Comparison of ENCODE assay signal across 11 cellular contexts in genomic region chr1:77513839-77514763, GRCh38.
DNase-seq lines count a peak whose midpoint lies in the region; TF ChIP-seq lines count a peak whose summit lies in the region.
"Had no signal": no experiment of that assay in that cellular context is flagged by ENCODE, and none has a peak within 500 bp of the region (broad histone marks: within the 10 kb centered on the region; RNA-seq: fewer than 3 reads in every experiment).

No MANE protein-coding gene starts in this region.

- H2AFZ ChIP-seq in neuron (ENCODE audit: low read depth, low read length) = peak overlapping the region; percentile 21

- H3K36me3 Mint-ChIP-seq in CD14-positive monocyte = peaks cover 4% of the 10 kb centered on the region in 2 donors
- H3K36me3 Mint-ChIP-seq: natural killer cell treated with Interleukin-12 subunit alpha and Interleukin-12 subunit beta and Interleukin-15 and Interleukin-18, amount 100 ng/mL, for 72 hours had no signal

- TF ChIP-seq CTCF in AG10803 (conservative IDR thresholded peaks at IDR 0.05; ENCODE audit: low read length) (no peak), fibroblast of the aortic adventitia (IDR thresholded peaks at IDR 0.05; ENCODE audit: insufficient read depth, low read length) (no peak), CD14-positive monocyte (IDR thresholded peaks at IDR 0.05) (no peak)

- H3K27ac ChIP-seq in SJSA1 = peak overlapping the region; percentile 98

- H3K27ac Mint-ChIP-seq in CD14-positive monocyte = peak overlapping the region in 1 of 7 donors; percentile 32
- H3K27ac Mint-ChIP-seq: activated naive CD8-positive, alpha-beta T cell treated with anti-CD3 and anti-CD28 coated beads, Interleukin-2, amount 50 U/mL, for 24 hours; natural killer cell treated with Interleukin-12 subunit alpha and Interleukin-12 subunit beta and Interleukin-15 and Interleukin-18, amount 100 ng/mL, for 72 hours had no signal

- H3K4me1 Mint-ChIP-seq in CD14-positive monocyte = peaks cover 29% of the 10 kb centered on the region
- H3K4me1 Mint-ChIP-seq: activated naive CD8-positive, alpha-beta T cell treated with anti-CD3 and anti-CD28 coated beads, Interleukin-2, amount 50 U/mL, for 24 hours had no signal

- H3K9me3 Mint-ChIP-seq in CD14-positive monocyte = peaks cover 7 to 11% (median 8%) of the 10 kb centered on the region in 7 donors
- H3K9me3 Mint-ChIP-seq: natural killer cell treated with Interleukin-12 subunit alpha and Interleukin-12 subunit beta and Interleukin-15 and Interleukin-18, amount 100 ng/mL, for 72 hours had no signal

- peaks cover 0 to 7% (median 2%) of the 10 kb centered on the region in 3 donors for H3K27me3 Mint-ChIP-seq in CD14-positive monocyte (ENCODE audit: low read depth in 3 of 3)
- H3K27me3 Mint-ChIP-seq: activated naive CD8-positive, alpha-beta T cell treated with anti-CD3 and anti-CD28 coated beads, Interleukin-2, amount 50 U/mL, for 24 hours; natural killer cell treated with Interleukin-12 subunit alpha and Interleukin-12 subunit beta and Interleukin-15 and Interleukin-18, amount 100 ng/mL, for 72 hours had no signal

- intact Hi-C loops in CD14-positive monocyte (cut with micrococcal nuclease) = no loop called here

- DNase-seq in AG10803 (ENCODE audit: low read depth) (peak; percentile 98), SJSA1 (ENCODE audit: low read depth in 1 of 2, low spot score in 2 of 2) (peak; percentile 83 to 88), fibroblast of the aortic adventitia (ENCODE audit: low read depth) (peak; percentile 94), Kasumi-1 (lab: John Stamatoyannopoulos, UW) (no peak), T-helper 1 cell (no peak), NCI-H345 treated with DMSO at 0.1 percent for 48 hours (lab: John Stamatoyannopoulos, UW; ENCODE audit: unreplicated experiment) (no peak), CD14-positive monocyte (ENCODE audit: low spot score) (no peak)
- DNase-seq: activated naive CD8-positive, alpha-beta T cell treated with anti-CD3 and anti-CD28 coated beads, Interleukin-2, amount 50 U/mL, for 24 hours; Caco-2 had no signal

- H3K4me3 Mint-ChIP-seq in CD14-positive monocyte = no peak overlapping the region
- H3K4me3 Mint-ChIP-seq: activated naive CD8-positive, alpha-beta T cell treated with anti-CD3 and anti-CD28 coated beads, Interleukin-2, amount 50 U/mL, for 24 hours; natural killer cell treated with Interleukin-12 subunit alpha and Interleukin-12 subunit beta and Interleukin-15 and Interleukin-18, amount 100 ng/mL, for 72 hours had no signal

- H3K27me3 ChIP-seq in SJSA1 (replicated peaks) = no peaks in the 10 kb centered on the region
- H3K27me3 ChIP-seq in neuron (ENCODE audit: insufficient read depth, low read length) = no peaks in the 10 kb centered on the region

- no peaks in the 10 kb centered on the region for H3K9me3 ChIP-seq in SJSA1 (replicated peaks)
- no peaks in the 10 kb centered on the region for H3K9me3 ChIP-seq in neuron (ENCODE audit: low read length)
- H3K9me3 ChIP-seq: Caco-2 had no signal

- H3K36me3 ChIP-seq in SJSA1 (no peaks in the 10 kb centered on the region), neuron (ENCODE audit: insufficient read depth, low read length) (no peaks in the 10 kb centered on the region)

- H3K4me3 ChIP-seq in AG10803 (ENCODE audit: low read length) (no peak overlapping the region), SJSA1 (no peak overlapping the region), fibroblast of the aortic adventitia (ENCODE audit: low read depth, low read length) (no peak overlapping the region), neuron (ENCODE audit: low read length) (peak overlapping the region; percentile 2)

- peaks cover 48% of the 10 kb centered on the region for H3K4me1 ChIP-seq in SJSA1 (replicated peaks)
- H3K4me1 ChIP-seq in neuron (ENCODE audit: insufficient read depth, low read length) = peaks cover 23% of the 10 kb centered on the region
- H3K4me1 ChIP-seq: Caco-2 had no signal

Comparison
In these comparisons a context has a peak if more than half of its experiments do, and no peak if none do; other contexts are left out.
1. DNase-seq: peak in AG10803 (single experiment), SJSA1 (2 of 2) and fibroblast of the aortic adventitia (single experiment); none in Kasumi-1 (0 of 2), T-helper 1 cell (0 of 5), NCI-H345 treated with DMSO at 0.1 percent for 48 hours (single experiment) and CD14-positive monocyte (single experiment).